In genomic region chr16:27154573-27155521, GRCh38 we compare ENCODE assay signal across 9 cellular contexts. TPM values are rescaled to one million over a fixed set of nuclear protein-coding genes. Genes with fewer than 3 reads are reported as not detected.
DNase-seq lines count a peak whose midpoint lies in the region; ATAC-seq and TF ChIP-seq lines count a peak whose summit lies in the region.
"Had no signal": no experiment of that assay in that cellular context is flagged by ENCODE, and none has a peak within 500 bp of the region (broad histone marks: within the 10 kb centered on the region; RNA-seq: fewer than 3 reads in every experiment).

No MANE protein-coding gene starts in this region.

- no peaks in the 10 kb centered on the region for H3K36me3 ChIP-seq in BLaER1 treated with 17β-estradiol and CSF1 and Interleukin-3, amounts not matched to agents 10 nM and 100 nM
- H3K36me3 ChIP-seq in H7 (replicated peaks; ENCODE audit: control insufficient read depth, insufficient read depth, low read length) (no peaks in the 10 kb centered on the region), SJSA1 (no peaks in the 10 kb centered on the region), cardiac muscle cell (no peaks in the 10 kb centered on the region)

- H3K27ac Mint-ChIP-seq in progenitor cell of endocrine pancreas: no peak overlapping the region

- DNase-seq in H7 (peak; percentile 82), SJSA1 (ENCODE audit: low read depth in 1 of 2, low spot score in 2 of 2) (peak; percentile 34 to 56), cardiac muscle cell (ENCODE audit: low read depth in 1 of 2, low spot score in 1 of 2) (peak; percentile 48 to 62), progenitor cell of endocrine pancreas (ENCODE audit: low spot score, unreplicated experiment) (peak; percentile 50), NCI-H2029 (lab: John Stamatoyannopoulos, UW) (no peak)
- peak; percentile 73 for DNase-seq in activated naive CD4-positive, alpha-beta T cell treated with Interleukin-2 at 50 U/mL for 16 hours

- H3K27me3 Mint-ChIP-seq in progenitor cell of endocrine pancreas: peaks cover 3% of the 10 kb centered on the region

- H3K4me3 Mint-ChIP-seq in progenitor cell of endocrine pancreas (ENCODE audit: low read depth): no peak overlapping the region
- H3K4me3 Mint-ChIP-seq: IgD-negative memory B cell had no signal

- peaks cover 3% of the 10 kb centered on the region for H3K4me1 Mint-ChIP-seq in progenitor cell of endocrine pancreas (ENCODE audit: low read depth)

- no peak overlapping the region for H3K4me3 ChIP-seq in BLaER1 treated with 17β-estradiol and CSF1 and Interleukin-3, amounts not matched to agents 10 nM and 100 nM
- peak overlapping the region; percentile 23 for H3K4me3 ChIP-seq in H7 (ENCODE audit: insufficient read depth, low read depth, low read length)
- H3K4me3 ChIP-seq in SJSA1: no peak overlapping the region
- no peak overlapping the region for H3K4me3 ChIP-seq in cardiac muscle cell

- no peaks in the 10 kb centered on the region for H3K27me3 ChIP-seq in BLaER1 treated with 17β-estradiol and CSF1 and Interleukin-3, amounts not matched to agents 10 nM and 100 nM
- H3K27me3 ChIP-seq in H7 (ENCODE audit: control insufficient read depth, insufficient read depth, low read length) (no peaks in the 10 kb centered on the region), SJSA1 (replicated peaks) (no peaks in the 10 kb centered on the region), cardiac muscle cell (no peaks in the 10 kb centered on the region)

- ATAC-seq in HG02852 (IDR thresholded peaks at IDR 0.05; ENCODE audit: unreplicated experiment): no peak

- H4K20me1 ChIP-seq in BLaER1 treated with 17β-estradiol and CSF1 and Interleukin-3, amounts not matched to agents 10 nM and 100 nM: no peaks in the 10 kb centered on the region

- H3K4me2 ChIP-seq in BLaER1 treated with 17β-estradiol and CSF1 and Interleukin-3, amounts not matched to agents 10 nM and 100 nM: peak overlapping the region; percentile 6 to 49 (median 26); a peak in 15 of 22 replicates

- no peaks in the 10 kb centered on the region for H3K9me3 Mint-ChIP-seq in progenitor cell of endocrine pancreas (ENCODE audit: low read depth)

- peaks cover 0 to 28% (median 11%) of the 10 kb centered on the region in 10 experiments; a peak in 13 of 20 replicates for H3K4me1 ChIP-seq in BLaER1 treated with 17β-estradiol and CSF1 and Interleukin-3, amounts not matched to agents 10 nM and 100 nM
- H3K4me1 ChIP-seq in SJSA1 (replicated peaks): 0 out of 2 replicates have a peak, but pooled peaks cover 4% of the 10 kb centered on the region
- H3K4me1 ChIP-seq in cardiac muscle cell (ENCODE audit: low read depth): no peaks in the 10 kb centered on the region

- no peaks in the 10 kb centered on the region for H3K36me3 Mint-ChIP-seq in progenitor cell of endocrine pancreas (ENCODE audit: insufficient read depth)
- H3K36me3 Mint-ChIP-seq: IgD-negative memory B cell had no signal

- peak; percentile 98 for TF ChIP-seq CTCF in cardiac muscle cell (IDR thresholded peaks at IDR 0.05; ENCODE audit: low read depth, low read length)
- peak; percentile 98 for TF ChIP-seq CTCF in progenitor cell of endocrine pancreas (IDR thresholded peaks at IDR 0.05; ENCODE audit: unreplicated experiment)

- H3K9me3 ChIP-seq in BLaER1 treated with 17β-estradiol and CSF1 and Interleukin-3, amounts not matched to agents 10 nM and 100 nM (replicated peaks in 1 of 11): peaks cover 7 to 14% (median 11%) of the 10 kb centered on the region in 11 experiments; a peak in 19 of 22 replicates
- H3K9me3 ChIP-seq in SJSA1 (replicated peaks) (no peaks in the 10 kb centered on the region), cardiac muscle cell (ENCODE audit: low read depth) (no peaks in the 10 kb centered on the region)

- H3K9ac ChIP-seq in BLaER1 treated with 17β-estradiol and CSF1 and Interleukin-3, amounts not matched to agents 10 nM and 100 nM: no peak overlapping the region; a peak in 1 of 22 replicates

- H3K27ac ChIP-seq in BLaER1 treated with 17β-estradiol and CSF1 and Interleukin-3, amounts not matched to agents 10 nM and 100 nM: peak overlapping the region in 2 of 11 experiments; percentile 3 to 50; a peak in 3 of 22 replicates
- H3K27ac ChIP-seq in SJSA1 (no peak overlapping the region), cardiac muscle cell (no peak overlapping the region)

RNA-seq across cellular contexts. Expression of gene KDM8, which starts 48.5 kb away (rescaled TPM):
- total RNA-seq in H7 (2014; rRNA removed; shearing (Covaris generic)): 7.6 and 12.2 TPM in 2 replicates
- 2.1 and 2.5 TPM in 2 replicates for total RNA-seq in SJSA1 (2014; rRNA removed; shearing (Covaris generic))
- 5.7 and 8.5 TPM in 2 replicates for total RNA-seq in cardiac muscle cell
- 10.5 TPM in 2 replicates for polyA plus RNA-seq in cardiac muscle cell
- 12.5 and 14.4 TPM in 2 replicates for total RNA-seq in progenitor cell of endocrine pancreas
